In the genomic region with DNA sequence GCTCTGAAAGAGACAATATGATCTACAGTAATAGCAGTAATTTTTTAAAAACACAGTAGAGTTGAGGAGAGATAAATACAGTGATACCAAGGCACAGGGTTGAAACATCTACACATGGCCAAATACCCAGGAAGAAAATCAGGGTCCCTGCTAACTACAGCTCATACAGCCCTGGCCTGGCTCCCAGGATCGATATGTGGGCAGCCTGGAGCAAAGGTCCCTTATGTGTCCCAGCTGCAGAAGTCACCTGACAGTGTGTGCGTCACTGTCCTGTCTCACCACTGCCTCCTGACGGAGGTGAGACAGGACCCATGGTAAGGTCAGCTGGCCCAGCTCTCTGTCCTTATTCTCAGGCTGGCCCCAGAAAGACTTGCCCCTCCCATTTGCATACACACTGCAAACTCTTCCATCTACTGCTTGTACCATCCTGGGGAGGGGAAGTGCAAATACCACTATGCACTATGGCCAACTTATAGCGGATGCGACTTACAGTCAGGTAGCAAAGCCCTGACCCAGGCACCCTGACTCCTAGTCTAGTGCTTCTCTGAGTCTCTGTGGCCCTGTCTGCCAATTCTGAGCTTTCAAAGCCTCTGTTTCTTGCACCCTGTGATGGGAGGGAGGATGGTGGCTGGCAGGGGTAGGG, we compare ENCODE assay signal across 1 cellular context.
TF ChIP-seq lines count a peak whose summit lies in the region.

No MANE protein-coding gene starts in this region.

TF ChIP-seq in HepG2, 621 proteins besides CTCF, POLR2A, EP300 and RAD21 (continued from another document and continues in another):
- TF ChIP-seq ZNF629 (CRISPR knock-in tag; conservative IDR thresholded peaks at IDR 0.05) (no peak), REL (CRISPR knock-in tag; conservative IDR thresholded peaks at IDR 0.05) (no peak), MTA1 (CRISPR knock-in tag; IDR thresholded peaks at IDR 0.05; ENCODE audit: borderline replicate concordance) (peak; percentile 71; the same call in 1 of the 2 replicates), ZNF317 (CRISPR knock-in tag; IDR thresholded peaks at IDR 0.05) (no peak), BHLHE40 (IDR thresholded peaks at IDR 0.05; ENCODE audit: low read length) (peak; percentile 82), XRCC5 (optimal IDR thresholded peaks at IDR 0.05; ENCODE audit: low read length) (peak; percentile 70), SATB2 (CRISPR knock-in tag; IDR thresholded peaks at IDR 0.05) (no peak), PREB (CRISPR knock-in tag; IDR thresholded peaks at IDR 0.05) (no peak), TFAP4 (IDR thresholded peaks at IDR 0.05; ENCODE audit: borderline replicate concordance, low read depth) (peak; percentile 99), SNRNP70 (IDR thresholded peaks at IDR 0.05; ENCODE audit: low read depth, low read length) (no peak), SRSF4 (IDR thresholded peaks at IDR 0.05; ENCODE audit: low read depth, low read length, poor library complexity, severe bottlenecking) (no peak), NR2F6 (IDR thresholded peaks at IDR 0.05) (peak; percentile 74), NR2F6 (CRISPR knock-in tag; IDR thresholded peaks at IDR 0.05) (peak; percentile 86), MXD3 (CRISPR knock-in tag; IDR thresholded peaks at IDR 0.05) (no peak), ZSCAN30 (CRISPR knock-in tag; IDR thresholded peaks at IDR 0.05) (no peak), ZNF234 (CRISPR knock-in tag; conservative IDR thresholded peaks at IDR 0.05) (no peak), ZHX2 (IDR thresholded peaks at IDR 0.05; ENCODE audit: low read depth) (peak; percentile 74), ZHX2 (CRISPR knock-in tag; IDR thresholded peaks at IDR 0.05; ENCODE audit: borderline replicate concordance) (no peak), ZSCAN20 (CRISPR knock-in tag; IDR thresholded peaks at IDR 0.05; ENCODE audit: borderline replicate concordance) (no peak), ZNF75D (CRISPR knock-in tag; IDR thresholded peaks at IDR 0.05; ENCODE audit: borderline replicate concordance) (no peak), THAP8 (CRISPR knock-in tag; IDR thresholded peaks at IDR 0.05; ENCODE audit: borderline replicate concordance) (no peak), PHF20 (CRISPR knock-in tag; IDR thresholded peaks at IDR 0.05) (0 out of 2 replicates have a peak, but pooled peaks have one; percentile 30), SIN3B (IDR thresholded peaks at IDR 0.05; ENCODE audit: low read length) (0 out of 2 replicates have a peak, but pooled peaks have one; percentile 20), ZNF7 (CRISPR knock-in tag; IDR thresholded peaks at IDR 0.05) (no peak), RBFOX2 (IDR thresholded peaks at IDR 0.05; ENCODE audit: low read depth, low read length) (0 out of 2 replicates have a peak, but pooled peaks have one; percentile 38), HNRNPUL1 (IDR thresholded peaks at IDR 0.05; ENCODE audit: low read depth, low read length) (no peak), RNF2 (conservative IDR thresholded peaks at IDR 0.05; ENCODE audit: low read depth) (no peak), ZNF891 (CRISPR knock-in tag; IDR thresholded peaks at IDR 0.05) (no peak), ZNF362 (CRISPR knock-in tag; IDR thresholded peaks at IDR 0.05; ENCODE audit: borderline replicate concordance) (0 out of 2 replicates have a peak, but pooled peaks have one; percentile 27), RORA (CRISPR knock-in tag; IDR thresholded peaks at IDR 0.05) (no peak), GATA4 (IDR thresholded peaks at IDR 0.05; ENCODE audit: borderline replicate concordance, low read depth) (0 out of 2 replicates have a peak, but pooled peaks have one; percentile 20), FIP1L1 (IDR thresholded peaks at IDR 0.05; ENCODE audit: borderline replicate concordance, insufficient read depth, low read depth, low read length) (no peak)
- TF ChIP-seq, protein P1, sequence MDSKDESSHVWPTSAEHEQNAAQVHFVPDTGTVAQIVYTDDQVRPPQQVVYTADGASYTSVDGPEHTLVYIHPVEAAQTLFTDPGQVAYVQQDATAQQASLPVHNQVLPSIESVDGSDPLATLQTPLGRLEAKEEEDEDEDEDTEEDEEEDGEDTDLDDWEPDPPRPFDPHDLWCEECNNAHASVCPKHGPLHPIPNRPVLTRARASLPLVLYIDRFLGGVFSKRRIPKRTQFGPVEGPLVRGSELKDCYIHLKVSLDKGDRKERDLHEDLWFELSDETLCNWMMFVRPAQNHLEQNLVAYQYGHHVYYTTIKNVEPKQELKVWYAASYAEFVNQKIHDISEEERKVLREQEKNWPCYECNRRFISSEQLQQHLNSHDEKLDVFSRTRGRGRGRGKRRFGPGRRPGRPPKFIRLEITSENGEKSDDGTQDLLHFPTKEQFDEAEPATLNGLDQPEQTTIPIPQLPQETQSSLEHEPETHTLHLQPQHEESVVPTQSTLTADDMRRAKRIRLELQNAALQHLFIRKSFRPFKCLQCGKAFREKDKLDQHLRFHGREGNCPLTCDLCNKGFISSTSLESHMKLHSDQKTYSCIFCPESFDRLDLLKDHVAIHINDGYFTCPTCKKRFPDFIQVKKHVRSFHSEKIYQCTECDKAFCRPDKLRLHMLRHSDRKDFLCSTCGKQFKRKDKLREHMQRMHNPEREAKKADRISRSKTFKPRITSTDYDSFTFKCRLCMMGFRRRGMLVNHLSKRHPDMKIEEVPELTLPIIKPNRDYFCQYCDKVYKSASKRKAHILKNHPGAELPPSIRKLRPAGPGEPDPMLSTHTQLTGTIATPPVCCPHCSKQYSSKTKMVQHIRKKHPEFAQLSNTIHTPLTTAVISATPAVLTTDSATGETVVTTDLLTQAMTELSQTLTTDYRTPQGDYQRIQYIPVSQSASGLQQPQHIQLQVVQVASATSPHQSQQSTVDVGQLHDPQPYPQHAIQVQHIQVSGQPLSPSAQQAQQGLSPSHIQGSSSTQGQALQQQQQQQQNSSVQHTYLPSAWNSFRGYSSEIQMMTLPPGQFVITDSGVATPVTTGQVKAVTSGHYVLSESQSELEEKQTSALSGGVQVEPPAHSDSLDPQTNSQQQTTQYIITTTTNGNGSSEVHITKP (CRISPR knock-in tag; IDR thresholded peaks at IDR 0.05; ENCODE audit: low read depth): peak; percentile 77; the same call in 1 of the 2 replicates
- TF ChIP-seq, protein P2, sequence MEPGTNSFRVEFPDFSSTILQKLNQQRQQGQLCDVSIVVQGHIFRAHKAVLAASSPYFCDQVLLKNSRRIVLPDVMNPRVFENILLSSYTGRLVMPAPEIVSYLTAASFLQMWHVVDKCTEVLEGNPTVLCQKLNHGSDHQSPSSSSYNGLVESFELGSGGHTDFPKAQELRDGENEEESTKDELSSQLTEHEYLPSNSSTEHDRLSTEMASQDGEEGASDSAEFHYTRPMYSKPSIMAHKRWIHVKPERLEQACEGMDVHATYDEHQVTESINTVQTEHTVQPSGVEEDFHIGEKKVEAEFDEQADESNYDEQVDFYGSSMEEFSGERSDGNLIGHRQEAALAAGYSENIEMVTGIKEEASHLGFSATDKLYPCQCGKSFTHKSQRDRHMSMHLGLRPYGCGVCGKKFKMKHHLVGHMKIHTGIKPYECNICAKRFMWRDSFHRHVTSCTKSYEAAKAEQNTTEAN (CRISPR knock-in tag; conservative IDR thresholded peaks at IDR 0.05): 0 out of 2 replicates have a peak, but pooled peaks have one; percentile 57
- TF ChIP-seq, protein P3, sequence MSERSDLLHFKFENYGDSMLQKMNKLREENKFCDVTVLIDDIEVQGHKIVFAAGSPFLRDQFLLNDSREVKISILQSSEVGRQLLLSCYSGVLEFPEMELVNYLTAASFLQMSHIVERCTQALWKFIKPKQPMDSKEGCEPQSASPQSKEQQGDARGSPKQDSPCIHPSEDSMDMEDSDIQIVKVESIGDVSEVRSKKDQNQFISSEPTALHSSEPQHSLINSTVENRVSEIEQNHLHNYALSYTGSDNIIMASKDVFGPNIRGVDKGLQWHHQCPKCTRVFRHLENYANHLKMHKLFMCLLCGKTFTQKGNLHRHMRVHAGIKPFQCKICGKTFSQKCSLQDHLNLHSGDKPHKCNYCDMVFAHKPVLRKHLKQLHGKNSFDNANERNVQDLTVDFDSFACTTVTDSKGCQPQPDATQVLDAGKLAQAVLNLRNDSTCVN (CRISPR knock-in tag; IDR thresholded peaks at IDR 0.05; ENCODE audit: borderline replicate concordance): no peak
- TF ChIP-seq, protein P4, sequence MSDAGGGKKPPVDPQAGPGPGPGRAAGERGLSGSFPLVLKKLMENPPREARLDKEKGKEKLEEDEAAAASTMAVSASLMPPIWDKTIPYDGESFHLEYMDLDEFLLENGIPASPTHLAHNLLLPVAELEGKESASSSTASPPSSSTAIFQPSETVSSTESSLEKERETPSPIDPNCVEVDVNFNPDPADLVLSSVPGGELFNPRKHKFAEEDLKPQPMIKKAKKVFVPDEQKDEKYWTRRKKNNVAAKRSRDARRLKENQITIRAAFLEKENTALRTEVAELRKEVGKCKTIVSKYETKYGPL (CRISPR knock-in tag; IDR thresholded peaks at IDR 0.05): no peak
- TF ChIP-seq, protein P5, sequence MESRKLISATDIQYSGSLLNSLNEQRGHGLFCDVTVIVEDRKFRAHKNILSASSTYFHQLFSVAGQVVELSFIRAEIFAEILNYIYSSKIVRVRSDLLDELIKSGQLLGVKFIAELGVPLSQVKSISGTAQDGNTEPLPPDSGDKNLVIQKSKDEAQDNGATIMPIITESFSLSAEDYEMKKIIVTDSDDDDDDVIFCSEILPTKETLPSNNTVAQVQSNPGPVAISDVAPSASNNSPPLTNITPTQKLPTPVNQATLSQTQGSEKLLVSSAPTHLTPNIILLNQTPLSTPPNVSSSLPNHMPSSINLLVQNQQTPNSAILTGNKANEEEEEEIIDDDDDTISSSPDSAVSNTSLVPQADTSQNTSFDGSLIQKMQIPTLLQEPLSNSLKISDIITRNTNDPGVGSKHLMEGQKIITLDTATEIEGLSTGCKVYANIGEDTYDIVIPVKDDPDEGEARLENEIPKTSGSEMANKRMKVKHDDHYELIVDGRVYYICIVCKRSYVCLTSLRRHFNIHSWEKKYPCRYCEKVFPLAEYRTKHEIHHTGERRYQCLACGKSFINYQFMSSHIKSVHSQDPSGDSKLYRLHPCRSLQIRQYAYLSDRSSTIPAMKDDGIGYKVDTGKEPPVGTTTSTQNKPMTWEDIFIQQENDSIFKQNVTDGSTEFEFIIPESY (CRISPR knock-in tag; IDR thresholded peaks at IDR 0.05): peak; percentile 85
